ENCODE assay signal across 33 cellular contexts in genomic region chr16:62615526-62615925, GRCh38.
"Had no signal": no experiment of that assay in that cellular context is flagged by ENCODE, and none has a peak within 500 bp of the region (broad histone marks: within the 10 kb centered on the region; RNA-seq: fewer than 3 reads in every experiment).

No MANE protein-coding gene starts in this region.

- H3K36me3 ChIP-seq: adrenal gland, brain microvascular endothelial cell, breast epithelium had no signal

- H3K27ac ChIP-seq: adrenal gland, body of pancreas, brain microvascular endothelial cell, breast epithelium, VCaP had no signal

- ATAC-seq: activated CD8-positive, alpha-beta T cell treated with anti-CD3 and anti-CD28 coated beads for 36 hours; activated naive CD4-positive, alpha-beta T cell treated with anti-CD3 and anti-CD28 coated beads, Interleukin-2, amount 50 U/mL, for 72 hours; activated T-cell treated with anti-CD3 and anti-CD28 coated beads, Interleukin-2, amount 50 U/mL, for 4 hours; activated T-cell treated with anti-CD3 and anti-CD28 coated beads, Interleukin-2, amount 50 U/mL, for 72 hours; activated T-helper 17 cell treated with anti-CD3 and anti-CD28 coated beads, Interleukin-2, amount 50 U/mL, for 72 hours; body of pancreas had no signal

- H3K4me1 ChIP-seq: adrenal gland, body of pancreas, breast epithelium had no signal

- H3K27me3 ChIP-seq: adrenal gland, body of pancreas, brain microvascular endothelial cell, breast epithelium had no signal

- DNase-seq: activated B cell treated with CpG ODN at 0.5 μM for 24 hours; activated CD4-positive, alpha-beta memory T cell treated with anti-CD3 and anti-CD28 coated beads for 36 hours; activated CD4-positive, alpha-beta T cell treated with anti-CD3 and anti-CD28 coated beads for 4 hours; activated CD4-positive, alpha-beta T cell treated with anti-CD3 and anti-CD28 coated beads, Interleukin-2, amount 10 ng/mL, durations not matched to agents 24 days and 14 days; activated CD4-positive, alpha-beta T cell treated with anti-CD3 and anti-CD28 coated beads, Interleukin-2, amount 50 U/mL, for 1 hour; activated CD4-positive, alpha-beta T cell treated with anti-CD3 and anti-CD28 coated beads, Interleukin-2, amount 50 U/mL, for 4 hours; activated CD4-positive, CD25-positive, alpha-beta regulatory T cell treated with anti-CD3 and anti-CD28 coated beads, Interleukin-2, amount 50 U/mL, for 72 hours; activated CD8-positive, alpha-beta memory T cell treated with anti-CD3 and anti-CD28 coated beads, Interleukin-2, amount 50 U/mL, for 4 hours; activated CD8-positive, alpha-beta T cell treated with anti-CD3 and anti-CD28 coated beads for 36 hours; activated effector memory CD4-positive, alpha-beta T cell treated with anti-CD3 and anti-CD28 coated beads, Interleukin-2, amount 50 U/mL, for 16 hours; activated gamma-delta T cell treated with Interleukin-2 at 50 U/mL for 16 hours; activated naive CD4-positive, alpha-beta T cell; activated naive CD4-positive, alpha-beta T cell treated with anti-CD3 and anti-CD28 coated beads for 36 hours; activated naive CD4-positive, alpha-beta T cell treated with anti-CD3 and anti-CD28 coated beads, Interleukin-2, amount 50 U/mL, for 16 hours; activated naive CD8-positive, alpha-beta T cell treated with anti-CD3 and anti-CD28 coated beads for 36 hours; activated T-cell treated with anti-CD3 and anti-CD28 coated beads for 4 hours; activated T-cell treated with anti-CD3 and anti-CD28 coated beads, Interleukin-2, amount 50 U/mL, for 1 hour; activated T-cell treated with anti-CD3 and anti-CD28 coated beads, Interleukin-2, amount 50 U/mL, for 4 hours; activated T-cell treated with anti-CD3 and anti-CD28 coated beads, Interleukin-2, amount 50 U/mL, for 72 hours; adrenal gland; amniotic stem cell; aorta; body of pancreas; brain microvascular endothelial cell; central memory CD4-positive, alpha-beta T cell; T-helper 2 cell; T-helper 9 cell had no signal

- H3K9me3 ChIP-seq: adrenal gland, body of pancreas, breast epithelium had no signal

- H3K4me3 ChIP-seq: adrenal gland, body of pancreas, breast epithelium had no signal

- FAIRE-seq: astrocyte, TTC549 had no signal
